ENCODE assay signal across 23 cellular contexts in the genomic region with DNA sequence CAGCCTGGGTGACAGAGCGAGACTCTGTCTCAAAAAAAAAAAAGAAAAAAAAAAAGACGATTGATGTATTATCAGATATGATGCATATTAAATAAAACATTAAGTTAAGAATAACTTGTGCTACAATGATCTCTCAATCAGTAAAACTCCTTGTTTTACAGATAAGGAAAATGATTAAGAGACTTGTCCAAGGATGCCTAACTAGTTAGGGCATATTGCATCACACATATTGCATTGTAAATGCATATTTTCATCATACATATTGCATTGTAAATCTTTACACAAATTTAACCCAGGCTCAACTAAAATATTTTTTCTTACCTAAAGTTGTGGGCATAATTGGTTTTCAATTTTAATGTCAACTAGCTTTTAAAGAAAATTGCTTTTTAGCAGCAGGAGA.
"Had no signal": no experiment of that assay in that cellular context is flagged by ENCODE, and none has a peak within 500 bp of the region (broad histone marks: within the 10 kb centered on the region; RNA-seq: fewer than 3 reads in every experiment).

No MANE protein-coding gene starts in this region.

- H3K27me3 Mint-ChIP-seq: IgD-negative memory B cell had no signal

- H3K9me3 ChIP-seq: SJSA1 had no signal

- H3K4me2 ChIP-seq: KMS-11 had no signal

- H3K27ac ChIP-seq: KMS-11, SJSA1, SK-N-MC had no signal

- H3K27ac Mint-ChIP-seq: IgD-negative memory B cell had no signal

- H3K4me3 Mint-ChIP-seq: IgD-negative memory B cell had no signal

- H3K9me3 Mint-ChIP-seq: IgD-negative memory B cell had no signal

- H3K27me3 ChIP-seq: SJSA1 had no signal

- H3K4me3 ChIP-seq: K562, SJSA1, SK-N-MC had no signal

- ATAC-seq: K562 had no signal

- H3K9ac ChIP-seq: KMS-11 had no signal

- FAIRE-seq: K562, RCC 7860 had no signal

- DNase-seq: Kasumi-1, MM.1S, NCI-H1092 treated with DMSO at 0.1 percent for 48 hours, NCI-H1436, NCI-H187, NCI-H2029, NCI-H2081 treated with DMSO at 0.1 percent for 48 hours, NCI-H2171, NCI-H226, NCI-H446, NCI-H510A, NCI-H524 treated with DMSO at 0.1 percent for 48 hours, NCI-H69, NCI-H774, Right ventricle myocardium superior, RPMI8226, SIG-M5 had no signal
